In genomic region chr20:34578521-34579147, GRCh38 we compare ENCODE assay signal across 15 cellular contexts. TPM values are rescaled to one million over a fixed set of nuclear protein-coding genes. Genes with fewer than 3 reads are reported as not detected.
DNase-seq lines count a peak whose midpoint lies in the region; ATAC-seq and TF ChIP-seq lines count a peak whose summit lies in the region.
"Had no signal": no experiment of that assay in that cellular context is flagged by ENCODE, and none has a peak within 500 bp of the region (broad histone marks: within the 10 kb centered on the region; RNA-seq: fewer than 3 reads in every experiment).

No MANE protein-coding gene starts in this region.

- peaks cover 3% of the 10 kb centered on the region for H3K9me3 Mint-ChIP-seq in memory B cell
- H3K9me3 Mint-ChIP-seq: activated naive CD4-positive, alpha-beta T cell treated with anti-CD3 and anti-CD28 coated beads for 36 hours; central memory CD8-positive, alpha-beta T cell; GM23338 had no signal

- DNase-seq in NCI-H82 (lab: John Stamatoyannopoulos, UW) (peak; percentile 41), NCI-H82 treated with DMSO at 0.1 percent for 48 hours (lab: John Stamatoyannopoulos, UW; ENCODE audit: unreplicated experiment) (no peak), dorsolateral prefrontal cortex (peak in 3 of 10 donors; percentile 19 to 61 (median 48)), memory B cell (ENCODE audit: low spot score in 2 of 2) (no peak), substantia nigra (lab: John Stamatoyannopoulos, UW) (peak in 11 of 49 donors; percentile 10 to 46 (median 22)), NCI-H1436 (lab: John Stamatoyannopoulos, UW) (no peak)
- DNase-seq: NCI-H774 had no signal

- H3K36me3 Mint-ChIP-seq in memory B cell: peaks cover 18% of the 10 kb centered on the region

- no peaks in the 10 kb centered on the region for H3K27me3 Mint-ChIP-seq in memory B cell
- H3K27me3 Mint-ChIP-seq: central memory CD8-positive, alpha-beta T cell had no signal

- intact Hi-C loops in dorsolateral prefrontal cortex (cut with DNase I): loop anchor here (1.0 to 5.0 kb wide), 3 partner anchors 130 to 191 kb away; no protein-coding TSS in a partner anchor

- H3K4me3 Mint-ChIP-seq in memory B cell: no peak overlapping the region
- H3K4me3 Mint-ChIP-seq: activated naive CD4-positive, alpha-beta T cell treated with anti-CD3 and anti-CD28 coated beads for 36 hours; central memory CD8-positive, alpha-beta T cell; GM23338 had no signal

- TF ChIP-seq CTCF in dorsolateral prefrontal cortex (IDR thresholded peaks at IDR 0.05 in 54 of 56, conservative IDR thresholded peaks at IDR 0.05 in 2 of 56; ENCODE audit: low read depth in 1 of 56, partially characterized antibody in 56 of 56): peak in 4 of 56 donors; percentile 4 to 21 (median 14)

- no peaks in the 10 kb centered on the region for H3K27me3 ChIP-seq in dorsolateral prefrontal cortex

- H3K27ac Mint-ChIP-seq in memory B cell: peak overlapping the region; percentile 69
- H3K27ac Mint-ChIP-seq: activated naive CD4-positive, alpha-beta T cell treated with anti-CD3 and anti-CD28 coated beads for 36 hours; GM23338 had no signal

- ATAC-seq in memory B cell (ENCODE audit: low read depth): no peak
- ATAC-seq in GM21717 (IDR thresholded peaks at IDR 0.05; ENCODE audit: unreplicated experiment): no peak
- no peak for ATAC-seq in HG03025 (IDR thresholded peaks at IDR 0.05; ENCODE audit: low FRiP score, unreplicated experiment)
- ATAC-seq: GM23338 had no signal

- H3K27ac ChIP-seq in dorsolateral prefrontal cortex (peak overlapping the region in 58 of 59 donors; percentile 11 to 97 (median 89)), substantia nigra (ENCODE audit: low read depth, low read length, poor library complexity, severe bottlenecking) (peak overlapping the region; percentile 44)
- H3K27ac ChIP-seq: 22Rv1, HL-60, prostate gland had no signal

- H3K4me1 Mint-ChIP-seq in memory B cell: peaks cover 23% of the 10 kb centered on the region
- H3K4me1 Mint-ChIP-seq: GM23338 had no signal

- H3K4me3 ChIP-seq in dorsolateral prefrontal cortex: peak overlapping the region in 2 of 59 donors; percentile 1 to 30
- H3K4me3 ChIP-seq: GM23338, prostate gland had no signal

RNA-seq across cellular contexts. Expression of gene MAP1LC3A, which starts 20.1 kb away (rescaled TPM):
- 100 to 1,000 TPM in 118 of 120 experiments, 10 to 100 TPM in 2; 86.9 to 270 (median 160) TPM for total RNA-seq in dorsolateral prefrontal cortex
